Comparison of ENCODE assay signal across 19 cellular contexts in genomic region chr19:45066921-45067661, GRCh38. TPM values are rescaled to one million over a fixed set of nuclear protein-coding genes. Genes with fewer than 3 reads are reported as not detected.
"Had no signal": no experiment of that assay in that cellular context is flagged by ENCODE, and none has a peak within 500 bp of the region (broad histone marks: within the 10 kb centered on the region; RNA-seq: fewer than 3 reads in every experiment).

No MANE protein-coding gene starts in this region.

- H3K4me3 ChIP-seq: left lung, psoas muscle, skin epidermis, stomach had no signal

- H3K4me1 ChIP-seq: left lung, psoas muscle had no signal

- H3K27me3 Mint-ChIP-seq: activated CD4-positive, alpha-beta memory T cell treated with anti-CD3 and anti-CD28 coated beads, Interleukin-2, amount 10 ng/mL, durations not matched to agents 7 days and 5 days; activated naive CD4-positive, alpha-beta T cell treated with anti-CD3 and anti-CD28 coated beads, Interleukin-2, amount 50 U/mL, for 24 hours; effector memory CD8-positive, alpha-beta T cell; T-cell; type B pancreatic cell had no signal

- H3K36me3 Mint-ChIP-seq: activated naive CD4-positive, alpha-beta T cell treated with anti-CD3 and anti-CD28 coated beads, Interleukin-2, amount 50 U/mL, for 24 hours had no signal

- H3K27ac ChIP-seq: epithelial cell of prostate, left lung, psoas muscle, stomach had no signal

- H3K4me1 Mint-ChIP-seq: activated CD4-positive, alpha-beta memory T cell treated with anti-CD3 and anti-CD28 coated beads, Interleukin-2, amount 10 ng/mL, durations not matched to agents 7 days and 5 days; activated naive CD4-positive, alpha-beta T cell treated with anti-CD3 and anti-CD28 coated beads, Interleukin-2, amount 50 U/mL, for 24 hours; T-cell had no signal

- DNase-seq: activated CD4-positive, alpha-beta memory T cell treated with anti-CD3 and anti-CD28 coated beads, Interleukin-2, amount 10 ng/mL, durations not matched to agents 7 days and 5 days; activated CD4-positive, alpha-beta T cell treated with anti-CD3 and anti-CD28 coated beads for 48 hours; activated CD4-positive, CD25-positive, alpha-beta regulatory T cell; activated T-cell treated with anti-CD3 and anti-CD28 coated beads, Interleukin-2, amount 50 U/mL, for 1 hour; dermis blood vessel endothelial cell; effector memory CD8-positive, alpha-beta T cell; foreskin fibroblast; hypothalamus; kidney; left lung; psoas muscle; right cardiac atrium; stomach; T-cell had no signal

- H3K9me3 Mint-ChIP-seq: activated CD4-positive, alpha-beta memory T cell treated with anti-CD3 and anti-CD28 coated beads, Interleukin-2, amount 10 ng/mL, durations not matched to agents 7 days and 5 days; activated naive CD4-positive, alpha-beta T cell treated with anti-CD3 and anti-CD28 coated beads, Interleukin-2, amount 50 U/mL, for 24 hours; effector memory CD8-positive, alpha-beta T cell; T-cell; type B pancreatic cell had no signal

- H3K27ac Mint-ChIP-seq: activated CD4-positive, alpha-beta memory T cell treated with anti-CD3 and anti-CD28 coated beads, Interleukin-2, amount 10 ng/mL, durations not matched to agents 7 days and 5 days; activated naive CD4-positive, alpha-beta T cell treated with anti-CD3 and anti-CD28 coated beads, Interleukin-2, amount 50 U/mL, for 24 hours; type B pancreatic cell had no signal

- H3K27me3 ChIP-seq: left lung, stomach had no signal

- ATAC-seq: effector memory CD8-positive, alpha-beta T cell; left lung; psoas muscle; right cardiac atrium; T-cell had no signal

- FAIRE-seq: kidney had no signal

- H3K9me3 ChIP-seq: left lung, psoas muscle, stomach had no signal

- H3K4me3 Mint-ChIP-seq: activated CD4-positive, alpha-beta memory T cell treated with anti-CD3 and anti-CD28 coated beads, Interleukin-2, amount 10 ng/mL, durations not matched to agents 7 days and 5 days; activated naive CD4-positive, alpha-beta T cell treated with anti-CD3 and anti-CD28 coated beads, Interleukin-2, amount 50 U/mL, for 24 hours; T-cell; type B pancreatic cell had no signal

RNA-seq across cellular contexts. Expression of gene ZNF296, which starts 9.2 kb away (rescaled TPM):
- total RNA-seq: myocyte had no signal
